Comparison of ENCODE assay signal across 8 cellular contexts in the genomic region with DNA sequence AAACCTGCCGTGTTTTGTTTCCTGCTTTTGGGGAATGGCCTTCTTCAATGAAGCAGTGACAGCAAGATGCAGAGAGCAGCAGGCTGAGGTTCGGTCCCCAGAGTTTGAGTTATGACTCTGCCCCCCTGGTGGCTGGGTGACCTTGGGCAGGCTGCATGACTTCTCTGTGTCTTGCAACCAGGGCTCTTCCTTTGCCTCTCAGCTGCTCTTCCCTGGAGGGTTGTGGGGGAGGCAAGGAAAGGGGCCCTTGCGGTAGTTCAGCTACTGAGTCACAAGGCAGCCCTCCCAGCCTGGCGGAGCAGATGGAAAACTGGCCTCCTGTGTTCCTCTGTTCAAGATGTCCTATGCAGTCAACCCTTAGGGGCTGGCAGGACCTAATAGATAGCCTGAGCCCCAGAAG. TPM values are rescaled to one million over a fixed set of nuclear protein-coding genes. Genes with fewer than 3 reads are reported as not detected.
DNase-seq lines count a peak whose midpoint lies in the region; ATAC-seq and TF ChIP-seq lines count a peak whose summit lies in the region.

No MANE protein-coding gene starts in this region.

- TF ChIP-seq EP300 in transverse colon (IDR thresholded peaks at IDR 0.05; ENCODE audit: low read depth) = no peak

- H3K4me1 Mint-ChIP-seq in MCF 10A (ENCODE audit: insufficient read depth, unreplicated experiment) = no peaks in the 10 kb centered on the region
- H3K4me1 Mint-ChIP-seq in activated naive CD4-positive, alpha-beta T cell treated with anti-CD3 and anti-CD28 coated beads, Interleukin-2, amount 10 ng/mL, durations not matched to agents 7 days and 5 days = no peaks in the 10 kb centered on the region

- H4K20me1 ChIP-seq in OCI-LY7 (ENCODE audit: insufficient read depth, low read length) = no peaks in the 10 kb centered on the region

- H3K4me1 ChIP-seq in breast epithelium (no peaks in the 10 kb centered on the region), OCI-LY7 (ENCODE audit: insufficient read depth, low read length, poor library complexity, severe bottlenecking) (no peaks in the 10 kb centered on the region), transverse colon (no peaks in the 10 kb centered on the region)

- BruUV-seq in MCF 10A (replicated peaks; lab: Mats Ljungman, UMichigan) (no TSS peak), OCI-LY7 (replicated peaks; lab: Mats Ljungman, UMichigan) (no TSS peak)

- no peaks in the 10 kb centered on the region for H3K9me3 ChIP-seq in breast epithelium
- no peaks in the 10 kb centered on the region for H3K9me3 ChIP-seq in OCI-LY7 (ENCODE audit: low read length)
- no peaks in the 10 kb centered on the region for H3K9me3 ChIP-seq in transverse colon

- 0 out of 2 replicates have a peak overlapping the region, but pooled peaks have one; percentile 19 for H2AFZ ChIP-seq in OCI-LY7 (ENCODE audit: low read length)

- H3K27me3 ChIP-seq in breast epithelium (peaks cover 0 to 18% of the 10 kb centered on the region in 2 donors), transverse colon (peaks cover 7% of the 10 kb centered on the region)

- TF ChIP-seq CTCF in MCF 10A (IDR thresholded peaks at IDR 0.05; ENCODE audit: unreplicated experiment) = peak; percentile 43
- peak in 1 of 3 donors; percentile 22 for TF ChIP-seq CTCF in breast epithelium (IDR thresholded peaks at IDR 0.05)
- TF ChIP-seq CTCF in OCI-LY7 (conservative IDR thresholded peaks at IDR 0.05; ENCODE audit: low read length) = peak; percentile 76
- peak in 4 of 5 experiments; percentile 25 to 43 (median 38) for TF ChIP-seq CTCF in transverse colon (IDR thresholded peaks at IDR 0.05)

- intact Hi-C loops in MCF 10A (cut with micrococcal nuclease) = loop anchor here (10.0 kb wide), 1 partner anchor 170 kb away; no protein-coding TSS in a partner anchor
- intact Hi-C loops in breast epithelium (cut with DNase I; ENCODE audit: low total_unique reads) = loop anchor here (5.0 kb wide), 1 partner anchor 598 kb away; no protein-coding TSS in a partner anchor
- intact Hi-C loops in OCI-LY7 (cut with micrococcal nuclease; ENCODE audit: unreplicated experiment) = loop anchor here (5.0 kb wide), 1 partner anchor 173 kb away; no protein-coding TSS in a partner anchor
- intact Hi-C loops in left colon (cut with DNase I, micrococcal nuclease) = no loop called here
- intact Hi-C loops in transverse colon (cut with DNase I; ENCODE audit: low total_unique reads) = no loop called here

- no peak overlapping the region for H3K4me3 Mint-ChIP-seq in MCF 10A (ENCODE audit: unreplicated experiment)
- H3K4me3 Mint-ChIP-seq in activated naive CD4-positive, alpha-beta T cell treated with anti-CD3 and anti-CD28 coated beads, Interleukin-2, amount 10 ng/mL, durations not matched to agents 7 days and 5 days = no peak overlapping the region

- H3K27ac Mint-ChIP-seq in MCF 10A (ENCODE audit: low read depth, unreplicated experiment) = no peak overlapping the region
- no peak overlapping the region for H3K27ac Mint-ChIP-seq in activated naive CD4-positive, alpha-beta T cell treated with anti-CD3 and anti-CD28 coated beads, Interleukin-2, amount 10 ng/mL, durations not matched to agents 7 days and 5 days

- POLR2A ChIA-PET in MCF 10A (lab: Yijun Ruan, JAX) = no interaction called here
- POLR2A ChIA-PET in OCI-LY7 (lab: Charles Lee) = no interaction called here

- peak; percentile 57 for DNase-seq in MCF 10A (ENCODE audit: unreplicated experiment)
- DNase-seq in breast epithelium (ENCODE audit: low spot score in 2 of 2) = no peak
- peak; percentile 42 for DNase-seq in OCI-LY7 (ENCODE audit: low spot score)
- peak; percentile 62 for DNase-seq in activated naive CD4-positive, alpha-beta T cell treated with anti-CD3 and anti-CD28 coated beads, Interleukin-2, amount 10 ng/mL, durations not matched to agents 7 days and 5 days
- DNase-seq in left colon = peak in 1 of 2 donors; percentile 52
- DNase-seq in transverse colon = peak; percentile 44
- DNase-seq in HPDE6-E6E7 (ENCODE audit: extremely low spot score) = no peak
- DNase-seq in dedifferentiated amniotic fluid mesenchymal stem cell (ENCODE audit: extremely low spot score) = no peak

- H3K36me3 ChIP-seq in breast epithelium = no peaks in the 10 kb centered on the region
- H3K36me3 ChIP-seq in OCI-LY7 (ENCODE audit: insufficient read depth, low read length) = no peaks in the 10 kb centered on the region
- H3K36me3 ChIP-seq in transverse colon = no peaks in the 10 kb centered on the region

- CTCF ChIA-PET in MCF 10A (lab: Yijun Ruan, JAX) (interaction anchor here (0.6 to 1.1 kb wide), 2 partner anchors 168 to 386 kb away, joined by 3 read pairs; no protein-coding TSS in a partner anchor), OCI-LY7 (lab: Charles Lee; ENCODE audit: unreplicated experiment) (no interaction called here)
- CTCF ChIA-PET in activated naive CD4-positive, alpha-beta T cell treated with anti-CD3 and anti-CD28 coated beads, Interleukin-2, amount 10 ng/mL, durations not matched to agents 7 days and 5 days (lab: Charles Lee) = interaction anchor here (1.2 kb wide), 1 partner anchor 9 kb away, joined by 3 read pairs; no protein-coding TSS in a partner anchor

- no peaks in the 10 kb centered on the region for H3K27me3 Mint-ChIP-seq in MCF 10A (ENCODE audit: insufficient read depth, unreplicated experiment)
- peaks cover 26% of the 10 kb centered on the region for H3K27me3 Mint-ChIP-seq in activated naive CD4-positive, alpha-beta T cell treated with anti-CD3 and anti-CD28 coated beads, Interleukin-2, amount 10 ng/mL, durations not matched to agents 7 days and 5 days

- no peaks in the 10 kb centered on the region for H3K79me2 ChIP-seq in OCI-LY7 (ENCODE audit: insufficient read depth, low read depth, low read length)

- WGBS in transverse colon (ENCODE audit: low coverage in 1 of 2), 2 donors = 20 to 47% methylated on average over 1 to 4 of the region's 4 CpGs

- no peaks in the 10 kb centered on the region for H3K36me3 Mint-ChIP-seq in MCF 10A (ENCODE audit: insufficient read depth, unreplicated experiment)
- H3K36me3 Mint-ChIP-seq in activated naive CD4-positive, alpha-beta T cell treated with anti-CD3 and anti-CD28 coated beads, Interleukin-2, amount 10 ng/mL, durations not matched to agents 7 days and 5 days = no peaks in the 10 kb centered on the region

- H3K27ac ChIP-seq in breast epithelium = no peak overlapping the region
- no peak overlapping the region for H3K27ac ChIP-seq in OCI-LY7 (ENCODE audit: low read depth, low read length, poor library complexity, severe bottlenecking)
- no peak overlapping the region for H3K27ac ChIP-seq in transverse colon

- no peaks in the 10 kb centered on the region for H3K9me3 Mint-ChIP-seq in MCF 10A (ENCODE audit: unreplicated experiment)
- no peaks in the 10 kb centered on the region for H3K9me3 Mint-ChIP-seq in activated naive CD4-positive, alpha-beta T cell treated with anti-CD3 and anti-CD28 coated beads, Interleukin-2, amount 10 ng/mL, durations not matched to agents 7 days and 5 days

- ATAC-seq in left colon = peak; percentile 45

- in situ Hi-C loops in transverse colon (cut with MboI; ENCODE audit: low pct_ligation_motif_present in 1 of 4, low pct_unique_long_range_greater_than_20kb in 1 of 4, low sequenced_read_pairs in 3 of 4) = no loop called here

- no peaks in the 10 kb centered on the region for H3K9me2 ChIP-seq in OCI-LY7 (ENCODE audit: insufficient read depth, low read length)

- H3K4me3 ChIP-seq in breast epithelium (no peak overlapping the region), OCI-LY7 (ENCODE audit: low read depth, low read length, poor library complexity, severe bottlenecking) (no peak overlapping the region), transverse colon (no peak overlapping the region)

- TF ChIP-seq POLR2A in breast epithelium (IDR thresholded peaks at IDR 0.05) (no peak), transverse colon (IDR thresholded peaks at IDR 0.05) (no peak)

- H3K4me2 ChIP-seq in OCI-LY7 (ENCODE audit: low read length) = no peak overlapping the region

RNA-seq across cellular contexts. Expression of a gene that starts 17.1 kb away (rescaled TPM):
- not detected in 2 replicates for total RNA-seq in MCF 10A (2022)
- not detected for total RNA-seq in breast epithelium
- not detected in 2 replicates for total RNA-seq in OCI-LY7 (2014; rRNA removed; shearing (Covaris generic))
- not detected in 2 replicates for total RNA-seq in OCI-LY7 (2022)
- total RNA-seq in left colon = under 1 TPM; 0.15 to 0.42 TPM
- total RNA-seq in transverse colon = under 1 TPM in 2 of 4 donors, not detected in 2; 0.14 to 0.64 TPM

Comparison
In these comparisons a context has a peak if more than half of its experiments do, and no peak if none do; other contexts are left out.
1. DNase-seq: peak in MCF 10A (single experiment), OCI-LY7 (single experiment), activated naive CD4-positive, alpha-beta T cell treated with anti-CD3 and anti-CD28 coated beads, Interleukin-2, amount 10 ng/mL, durations not matched to agents 7 days and 5 days (single experiment) and transverse colon (single experiment); none in breast epithelium (0 of 2), HPDE6-E6E7 (single experiment) and dedifferentiated amniotic fluid mesenchymal stem cell (single experiment).
2. intact Hi-C loops: an anchor here in MCF 10A (10.0 kb wide), breast epithelium (5.0 kb wide) and OCI-LY7 (5.0 kb wide); none called in left colon and transverse colon.